ENCODE assay signal across 8 cellular contexts in genomic region chr11:69297225-69297925, GRCh38. TPM values are rescaled to one million over a fixed set of nuclear protein-coding genes. Genes with fewer than 3 reads are reported as not detected.
DNase-seq lines count a peak whose midpoint lies in the region; ATAC-seq, FAIRE-seq and TF ChIP-seq lines count a peak whose summit lies in the region.

No MANE protein-coding gene starts in this region.

- H3K27ac ChIP-seq in RWPE1 (peak overlapping the region; percentile 95), foreskin keratinocyte (peak overlapping the region; percentile 62), pancreas (peak overlapping the region; percentile 57 to 91 (median 80)), thoracic aorta (peak overlapping the region; percentile 85 to 95)

- peak overlapping the region; percentile 46 for H3K4me3 Mint-ChIP-seq in activated T-helper 2 cell treated with anti-CD3 and anti-CD28 coated beads, Interferon-gamma antibody, Interleukin-2, Interleukin-4, amounts not matched to agents 10 μg/mL and 5 μg/mL and 100 μg/mL, durations not matched to agents 14 hours and 24 hours and 36 hours (ENCODE audit: low read depth)

- H3K27me3 ChIP-seq in foreskin keratinocyte: no peaks in the 10 kb centered on the region
- H3K27me3 ChIP-seq in pancreas: no peaks in the 10 kb centered on the region
- no peaks in the 10 kb centered on the region for H3K27me3 ChIP-seq in thoracic aorta (replicated peaks; ENCODE audit: insufficient read depth)

- ATAC-seq in GM19324 (IDR thresholded peaks at IDR 0.05; ENCODE audit: low FRiP score, unreplicated experiment) (peak; percentile 59), HG03439 (IDR thresholded peaks at IDR 0.05; ENCODE audit: unreplicated experiment) (peak; percentile 55), foreskin keratinocyte (peak; percentile 56), pancreas (peak; percentile 57 to 83 (median 72)), thoracic aorta (ENCODE audit: insufficient number of reproducible peaks, low FRiP score, low read depth) (peak; percentile 68)

- H3K9me3 Mint-ChIP-seq in activated T-helper 2 cell treated with anti-CD3 and anti-CD28 coated beads, Interferon-gamma antibody, Interleukin-2, Interleukin-4, amounts not matched to agents 10 μg/mL and 5 μg/mL and 100 μg/mL, durations not matched to agents 14 hours and 24 hours and 36 hours: no peaks in the 10 kb centered on the region

- peaks cover 43% of the 10 kb centered on the region for H3K4me1 Mint-ChIP-seq in activated T-helper 2 cell treated with anti-CD3 and anti-CD28 coated beads, Interferon-gamma antibody, Interleukin-2, Interleukin-4, amounts not matched to agents 10 μg/mL and 5 μg/mL and 100 μg/mL, durations not matched to agents 14 hours and 24 hours and 36 hours (ENCODE audit: low read depth)

- no peak for FAIRE-seq in pancreas (lab: Jason Lieb, UNC)

- DNase-seq in AG20443 (ENCODE audit: low spot score): peak; percentile 93
- peak; percentile 95 for DNase-seq in RWPE1 (ENCODE audit: low spot score)
- DNase-seq in activated T-helper 2 cell treated with anti-CD3 and anti-CD28 coated beads, Interferon-gamma antibody, Interleukin-2, Interleukin-4, amounts not matched to agents 10 μg/mL and 5 μg/mL and 100 μg/mL, durations not matched to agents 14 hours and 24 hours and 36 hours (ENCODE audit: low spot score): peak; percentile 80
- peak; percentile 98 to 99 for DNase-seq in foreskin keratinocyte
- peak; percentile 58 to 91 (median 79) for DNase-seq in pancreas
- peak; percentile 92 for DNase-seq in thoracic aorta (ENCODE audit: low spot score)

- WGBS in pancreas, 2 donors: 32 to 38% methylated on average over 18 of the region's 18 CpGs

- peak overlapping the region; percentile 79 for H3K27ac Mint-ChIP-seq in activated T-helper 2 cell treated with anti-CD3 and anti-CD28 coated beads, Interferon-gamma antibody, Interleukin-2, Interleukin-4, amounts not matched to agents 10 μg/mL and 5 μg/mL and 100 μg/mL, durations not matched to agents 14 hours and 24 hours and 36 hours

- H3K36me3 Mint-ChIP-seq in activated T-helper 2 cell treated with anti-CD3 and anti-CD28 coated beads, Interferon-gamma antibody, Interleukin-2, Interleukin-4, amounts not matched to agents 10 μg/mL and 5 μg/mL and 100 μg/mL, durations not matched to agents 14 hours and 24 hours and 36 hours (ENCODE audit: low read depth): no peaks in the 10 kb centered on the region

- no peak overlapping the region for H3K4me3 ChIP-seq in pancreas
- H3K4me3 ChIP-seq in thoracic aorta: peak overlapping the region; percentile 61

- CTCF ChIA-PET in RWPE1 (lab: Yijun Ruan, JAX): interaction anchor here (0.8 to 1.2 kb wide), 4 partner anchors 166 to 386 kb away, joined by 3 to 9 read pairs (median 5); no protein-coding TSS in a partner anchor

- POLR2A ChIA-PET in RWPE1 (lab: Yijun Ruan, JAX; ENCODE audit: low non-redundant PET): no interaction called here

- H3K4me1 ChIP-seq in foreskin keratinocyte (peaks cover 38% of the 10 kb centered on the region), pancreas (peaks cover 0 to 16% (median 7%) of the 10 kb centered on the region in 3 donors), thoracic aorta (ENCODE audit: control insufficient read depth in 1 of 2, low read depth in 2 of 2) (peaks cover 30 to 53% of the 10 kb centered on the region in 2 donors)

- TF ChIP-seq CTCF in RWPE1 (conservative IDR thresholded peaks at IDR 0.05; ENCODE audit: low read depth) (no peak), foreskin keratinocyte (conservative IDR thresholded peaks at IDR 0.05) (no peak), pancreas (IDR thresholded peaks at IDR 0.05) (no peak), thoracic aorta (IDR thresholded peaks at IDR 0.05) (no peak)

- intact Hi-C loops in activated T-helper 2 cell treated with anti-CD3 and anti-CD28 coated beads, Interferon-gamma antibody, Interleukin-2, Interleukin-4, amounts not matched to agents 10 μg/mL and 5 μg/mL and 100 μg/mL, durations not matched to agents 14 hours and 24 hours and 36 hours (cut with micrococcal nuclease): loop anchor here (1.0 to 5.0 kb wide), 9 partner anchors 19 to 250 kb away; no protein-coding TSS in a partner anchor
- intact Hi-C loops in pancreas (cut with DNase I): no loop called here

- H3K36me3 ChIP-seq in pancreas (no peaks in the 10 kb centered on the region), thoracic aorta (no peaks in the 10 kb centered on the region)

- no peaks in the 10 kb centered on the region for H3K27me3 Mint-ChIP-seq in activated T-helper 2 cell treated with anti-CD3 and anti-CD28 coated beads, Interferon-gamma antibody, Interleukin-2, Interleukin-4, amounts not matched to agents 10 μg/mL and 5 μg/mL and 100 μg/mL, durations not matched to agents 14 hours and 24 hours and 36 hours (ENCODE audit: low read depth)

- no peaks in the 10 kb centered on the region for H3K9me3 ChIP-seq in pancreas
- no peaks in the 10 kb centered on the region for H3K9me3 ChIP-seq in thoracic aorta

RNA-seq across cellular contexts. Expression of gene MYEOV, which starts 3.4 kb away (rescaled TPM):
- 0.09 TPM in 1 of 2 replicates, not detected in the other for total RNA-seq in activated T-helper 2 cell treated with anti-CD3 and anti-CD28 coated beads, Interferon-gamma antibody, Interleukin-2, Interleukin-4, amounts not matched to agents 10 μg/mL and 5 μg/mL and 100 μg/mL, durations not matched to agents 14 hours and 24 hours and 36 hours
- 3.0 and 5.4 TPM in 2 replicates for total RNA-seq in foreskin keratinocyte
- 2.1 and 4.4 TPM in 2 replicates for polyA plus RNA-seq in foreskin keratinocyte
- total RNA-seq in pancreas: 1 to 10 TPM in 4 of 6 donors, under 1 TPM in 1, not detected in 1; 0.37 to 3.8 (median 3.0) TPM
- 1 to 10 TPM; 3.2 to 3.7 TPM for polyA plus RNA-seq in pancreas
- total RNA-seq in thoracic aorta: 1 to 10 TPM; 1.1 to 1.3 TPM
